1 cellular context compared by ENCODE assay signal in the genomic region with DNA sequence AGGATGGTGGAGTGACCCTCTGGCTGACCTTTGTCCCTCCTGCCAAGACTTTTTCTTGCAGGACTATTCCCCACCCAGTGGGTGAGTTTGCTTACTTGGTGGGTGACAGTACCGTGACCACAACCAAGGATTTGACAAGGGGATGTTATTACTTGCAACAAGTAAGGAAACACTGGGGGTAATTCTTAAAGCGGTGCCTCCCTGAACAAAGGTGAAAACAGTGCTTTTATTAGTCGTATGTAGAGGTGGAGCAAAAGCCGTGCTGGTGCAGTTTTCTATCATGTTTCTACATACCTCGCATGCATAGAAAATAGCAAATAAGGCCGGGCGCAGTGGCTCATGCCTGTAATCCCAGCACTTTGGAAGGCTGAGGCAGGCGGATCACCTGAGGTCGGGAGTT.
TF ChIP-seq lines count a peak whose summit lies in the region.

No MANE protein-coding gene starts in this region.

TF ChIP-seq in GM23338, 12 proteins besides CTCF, POLR2A, EP300 and RAD21 (continued from another document):
- TF ChIP-seq, protein P1, sequence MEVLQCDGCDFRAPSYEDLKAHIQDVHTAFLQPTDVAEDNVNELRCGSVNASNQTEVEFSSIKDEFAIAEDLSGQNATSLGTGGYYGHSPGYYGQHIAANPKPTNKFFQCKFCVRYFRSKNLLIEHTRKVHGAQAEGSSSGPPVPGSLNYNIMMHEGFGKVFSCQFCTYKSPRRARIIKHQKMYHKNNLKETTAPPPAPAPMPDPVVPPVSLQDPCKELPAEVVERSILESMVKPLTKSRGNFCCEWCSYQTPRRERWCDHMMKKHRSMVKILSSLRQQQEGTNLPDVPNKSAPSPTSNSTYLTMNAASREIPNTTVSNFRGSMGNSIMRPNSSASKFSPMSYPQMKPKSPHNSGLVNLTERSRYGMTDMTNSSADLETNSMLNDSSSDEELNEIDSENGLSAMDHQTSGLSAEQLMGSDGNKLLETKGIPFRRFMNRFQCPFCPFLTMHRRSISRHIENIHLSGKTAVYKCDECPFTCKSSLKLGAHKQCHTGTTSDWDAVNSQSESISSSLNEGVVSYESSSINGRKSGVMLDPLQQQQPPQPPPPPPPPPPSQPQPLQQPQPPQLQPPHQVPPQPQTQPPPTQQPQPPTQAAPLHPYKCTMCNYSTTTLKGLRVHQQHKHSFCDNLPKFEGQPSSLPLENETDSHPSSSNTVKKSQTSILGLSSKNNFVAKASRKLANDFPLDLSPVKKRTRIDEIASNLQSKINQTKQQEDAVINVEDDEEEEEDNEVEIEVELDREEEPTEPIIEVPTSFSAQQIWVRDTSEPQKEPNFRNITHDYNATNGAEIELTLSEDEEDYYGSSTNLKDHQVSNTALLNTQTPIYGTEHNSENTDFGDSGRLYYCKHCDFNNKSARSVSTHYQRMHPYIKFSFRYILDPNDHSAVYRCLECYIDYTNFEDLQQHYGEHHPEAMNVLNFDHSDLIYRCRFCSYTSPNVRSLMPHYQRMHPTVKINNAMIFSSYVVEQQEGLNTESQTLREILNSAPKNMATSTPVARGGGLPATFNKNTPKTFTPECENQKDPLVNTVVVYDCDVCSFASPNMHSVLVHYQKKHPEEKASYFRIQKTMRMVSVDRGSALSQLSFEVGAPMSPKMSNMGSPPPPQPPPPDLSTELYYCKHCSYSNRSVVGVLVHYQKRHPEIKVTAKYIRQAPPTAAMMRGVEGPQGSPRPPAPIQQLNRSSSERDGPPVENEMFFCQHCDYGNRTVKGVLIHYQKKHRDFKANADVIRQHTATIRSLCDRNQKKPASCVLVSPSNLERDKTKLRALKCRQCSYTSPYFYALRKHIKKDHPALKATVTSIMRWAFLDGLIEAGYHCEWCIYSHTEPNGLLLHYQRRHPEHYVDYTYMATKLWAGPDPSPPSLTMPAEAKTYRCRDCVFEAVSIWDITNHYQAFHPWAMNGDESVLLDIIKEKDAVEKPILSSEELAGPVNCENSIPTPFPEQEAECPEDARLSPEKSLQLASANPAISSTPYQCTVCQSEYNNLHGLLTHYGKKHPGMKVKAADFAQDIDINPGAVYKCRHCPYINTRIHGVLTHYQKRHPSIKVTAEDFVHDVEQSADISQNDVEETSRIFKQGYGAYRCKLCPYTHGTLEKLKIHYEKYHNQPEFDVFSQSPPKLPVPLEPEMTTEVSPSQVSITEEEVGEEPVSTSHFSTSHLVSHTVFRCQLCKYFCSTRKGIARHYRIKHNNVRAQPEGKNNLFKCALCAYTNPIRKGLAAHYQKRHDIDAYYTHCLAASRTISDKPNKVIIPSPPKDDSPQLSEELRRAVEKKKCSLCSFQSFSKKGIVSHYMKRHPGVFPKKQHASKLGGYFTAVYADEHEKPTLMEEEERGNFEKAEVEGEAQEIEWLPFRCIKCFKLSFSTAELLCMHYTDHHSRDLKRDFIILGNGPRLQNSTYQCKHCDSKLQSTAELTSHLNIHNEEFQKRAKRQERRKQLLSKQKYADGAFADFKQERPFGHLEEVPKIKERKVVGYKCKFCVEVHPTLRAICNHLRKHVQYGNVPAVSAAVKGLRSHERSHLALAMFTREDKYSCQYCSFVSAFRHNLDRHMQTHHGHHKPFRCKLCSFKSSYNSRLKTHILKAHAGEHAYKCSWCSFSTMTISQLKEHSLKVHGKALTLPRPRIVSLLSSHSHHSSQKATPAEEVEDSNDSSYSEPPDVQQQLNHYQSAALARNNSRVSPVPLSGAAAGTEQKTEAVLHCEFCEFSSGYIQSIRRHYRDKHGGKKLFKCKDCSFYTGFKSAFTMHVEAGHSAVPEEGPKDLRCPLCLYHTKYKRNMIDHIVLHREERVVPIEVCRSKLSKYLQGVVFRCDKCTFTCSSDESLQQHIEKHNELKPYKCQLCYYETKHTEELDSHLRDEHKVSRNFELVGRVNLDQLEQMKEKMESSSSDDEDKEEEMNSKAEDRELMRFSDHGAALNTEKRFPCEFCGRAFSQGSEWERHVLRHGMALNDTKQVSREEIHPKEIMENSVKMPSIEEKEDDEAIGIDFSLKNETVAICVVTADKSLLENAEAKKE (CRISPR knock-in tag; IDR thresholded peaks at IDR 0.05) = no peak
- TF ChIP-seq JUNB (IDR thresholded peaks at IDR 0.05; ENCODE audit: unreplicated experiment) (no peak), ZNF114 (CRISPR knock-in tag; IDR thresholded peaks at IDR 0.05) (no peak), ZNF331 (CRISPR knock-in tag; IDR thresholded peaks at IDR 0.05; ENCODE audit: low read depth) (no peak), EZH2 (IDR thresholded peaks at IDR 0.05; ENCODE audit: low read depth, unreplicated experiment) (no peak), STAT1 (IDR thresholded peaks at IDR 0.05; ENCODE audit: unreplicated experiment) (no peak), NANOG (IDR thresholded peaks at IDR 0.05; ENCODE audit: borderline replicate concordance) (no peak), EZH2phosphoT487 (IDR thresholded peaks at IDR 0.05; ENCODE audit: unreplicated experiment) (no peak), POLR2AphosphoS5 (IDR thresholded peaks at IDR 0.05; ENCODE audit: low read depth) (no peak)
- TF ChIP-seq, protein P2, sequence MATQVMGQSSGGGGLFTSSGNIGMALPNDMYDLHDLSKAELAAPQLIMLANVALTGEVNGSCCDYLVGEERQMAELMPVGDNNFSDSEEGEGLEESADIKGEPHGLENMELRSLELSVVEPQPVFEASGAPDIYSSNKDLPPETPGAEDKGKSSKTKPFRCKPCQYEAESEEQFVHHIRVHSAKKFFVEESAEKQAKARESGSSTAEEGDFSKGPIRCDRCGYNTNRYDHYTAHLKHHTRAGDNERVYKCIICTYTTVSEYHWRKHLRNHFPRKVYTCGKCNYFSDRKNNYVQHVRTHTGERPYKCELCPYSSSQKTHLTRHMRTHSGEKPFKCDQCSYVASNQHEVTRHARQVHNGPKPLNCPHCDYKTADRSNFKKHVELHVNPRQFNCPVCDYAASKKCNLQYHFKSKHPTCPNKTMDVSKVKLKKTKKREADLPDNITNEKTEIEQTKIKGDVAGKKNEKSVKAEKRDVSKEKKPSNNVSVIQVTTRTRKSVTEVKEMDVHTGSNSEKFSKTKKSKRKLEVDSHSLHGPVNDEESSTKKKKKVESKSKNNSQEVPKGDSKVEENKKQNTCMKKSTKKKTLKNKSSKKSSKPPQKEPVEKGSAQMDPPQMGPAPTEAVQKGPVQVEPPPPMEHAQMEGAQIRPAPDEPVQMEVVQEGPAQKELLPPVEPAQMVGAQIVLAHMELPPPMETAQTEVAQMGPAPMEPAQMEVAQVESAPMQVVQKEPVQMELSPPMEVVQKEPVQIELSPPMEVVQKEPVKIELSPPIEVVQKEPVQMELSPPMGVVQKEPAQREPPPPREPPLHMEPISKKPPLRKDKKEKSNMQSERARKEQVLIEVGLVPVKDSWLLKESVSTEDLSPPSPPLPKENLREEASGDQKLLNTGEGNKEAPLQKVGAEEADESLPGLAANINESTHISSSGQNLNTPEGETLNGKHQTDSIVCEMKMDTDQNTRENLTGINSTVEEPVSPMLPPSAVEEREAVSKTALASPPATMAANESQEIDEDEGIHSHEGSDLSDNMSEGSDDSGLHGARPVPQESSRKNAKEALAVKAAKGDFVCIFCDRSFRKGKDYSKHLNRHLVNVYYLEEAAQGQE (IDR thresholded peaks at IDR 0.05; ENCODE audit: unreplicated experiment) = no peak
TF ChIP-seq in GM23338: peak in this region for 0.
